Comparison of ENCODE assay signal across 8 cellular contexts in genomic region chr17:47615766-47616424, GRCh38. TPM values are rescaled to one million over a fixed set of nuclear protein-coding genes. Genes with fewer than 3 reads are reported as not detected.
DNase-seq lines count a peak whose midpoint lies in the region; ATAC-seq and TF ChIP-seq lines count a peak whose summit lies in the region.

No MANE protein-coding gene starts in this region.

- no peaks in the 10 kb centered on the region for H3K9me3 Mint-ChIP-seq in activated naive CD4-positive, alpha-beta T cell treated with anti-CD3 and anti-CD28 coated beads, Interleukin-2, amount 50 U/mL, for 72 hours
- H3K9me3 Mint-ChIP-seq in activated naive CD4-positive, alpha-beta T cell treated with anti-CD3 and anti-CD28 coated beads for 36 hours, result no peaks in the 10 kb centered on the region
- no peaks in the 10 kb centered on the region for H3K9me3 Mint-ChIP-seq in activated B cell treated with CpG ODN at 0.5 μM for 24 hours

- no peak overlapping the region for H3K27ac ChIP-seq in left ventricle myocardium inferior (replicated peaks)
- no peak overlapping the region for H3K27ac ChIP-seq in smooth muscle cell (ENCODE audit: low read depth)

- H3K9ac ChIP-seq in smooth muscle cell (ENCODE audit: low read depth), result no peak overlapping the region

- 85% methylated on average over 8 of the region's 8 CpGs for WGBS in smooth muscle cell (ENCODE audit: low lambda C conversion rate)

- peaks cover 11% of the 10 kb centered on the region for H3K4me1 Mint-ChIP-seq in activated naive CD4-positive, alpha-beta T cell treated with anti-CD3 and anti-CD28 coated beads for 36 hours (ENCODE audit: low read depth)
- H3K4me1 Mint-ChIP-seq in activated B cell treated with CpG ODN at 0.5 μM for 24 hours, result no peaks in the 10 kb centered on the region

- H3K27ac Mint-ChIP-seq in activated naive CD4-positive, alpha-beta T cell treated with anti-CD3 and anti-CD28 coated beads, Interleukin-2, amount 50 U/mL, for 72 hours, result peak overlapping the region; percentile 73 to 86
- no peak overlapping the region for H3K27ac Mint-ChIP-seq in activated naive CD4-positive, alpha-beta T cell treated with anti-CD3 and anti-CD28 coated beads for 36 hours
- no peak overlapping the region for H3K27ac Mint-ChIP-seq in activated B cell treated with CpG ODN at 0.5 μM for 24 hours

- peak in 1 of 2 donors; percentile 42 for ATAC-seq in activated naive CD4-positive, alpha-beta T cell treated with anti-CD3 and anti-CD28 coated beads, Interleukin-2, amount 50 U/mL, for 72 hours
- peak; percentile 47 for ATAC-seq in activated B cell treated with CpG ODN at 0.5 μM for 24 hours (ENCODE audit: low read depth)

- H3K79me2 ChIP-seq in smooth muscle cell (ENCODE audit: low read depth), result no peaks in the 10 kb centered on the region

- no peaks in the 10 kb centered on the region for H3K27me3 Mint-ChIP-seq in activated naive CD4-positive, alpha-beta T cell treated with anti-CD3 and anti-CD28 coated beads for 36 hours (ENCODE audit: low read depth)
- no peaks in the 10 kb centered on the region for H3K27me3 Mint-ChIP-seq in activated B cell treated with CpG ODN at 0.5 μM for 24 hours

- peak; percentile 60 for TF ChIP-seq CTCF in activated B cell treated with CpG ODN at 0.5 μM for 24 hours (IDR thresholded peaks at IDR 0.05)
- peak; percentile 79 for TF ChIP-seq CTCF in left ventricle myocardium inferior (IDR thresholded peaks at IDR 0.05; ENCODE audit: borderline replicate concordance)
- peak; percentile 72 for TF ChIP-seq CTCF in smooth muscle cell (IDR thresholded peaks at IDR 0.05; ENCODE audit: borderline replicate concordance, insufficient read depth, poor library complexity, severe bottlenecking)

- H3K4me3 Mint-ChIP-seq in activated naive CD4-positive, alpha-beta T cell treated with anti-CD3 and anti-CD28 coated beads for 36 hours, result no peak overlapping the region
- H3K4me3 Mint-ChIP-seq in activated B cell treated with CpG ODN at 0.5 μM for 24 hours, result no peak overlapping the region

- no peak for DNase-seq in activated naive CD4-positive, alpha-beta T cell treated with anti-CD3 and anti-CD28 coated beads, Interleukin-2, amount 50 U/mL, for 72 hours (ENCODE audit: low spot score in 2 of 2)
- no peak for DNase-seq in activated naive CD4-positive, alpha-beta T cell treated with anti-CD3 and anti-CD28 coated beads for 36 hours
- DNase-seq in NCI-H1694 (lab: John Stamatoyannopoulos, UW) (peak; percentile 72), activated B cell treated with CpG ODN at 0.5 μM for 24 hours (no peak), left ventricle myocardium inferior (no peak), smooth muscle cell (lab: John Stamatoyannopoulos, UW; ENCODE audit: unreplicated experiment) (no peak), MG63 (no peak)
- DNase-seq in stimulated activated CD4-positive, alpha-beta T cell treated with anti-CD3 and anti-CD28 coated beads, Interleukin-4, amount 100 ng/mL, for 4 hours, result no peak

- H4K20me1 ChIP-seq in smooth muscle cell (ENCODE audit: low read depth), result peaks cover 15% of the 10 kb centered on the region

- H3K4me2 ChIP-seq in smooth muscle cell, result no peak overlapping the region

- H3K36me3 ChIP-seq in left ventricle myocardium inferior, result peaks cover 86% of the 10 kb centered on the region
- H3K36me3 ChIP-seq in smooth muscle cell (ENCODE audit: low read depth), result peaks cover 10% of the 10 kb centered on the region
- peaks cover 74% of the 10 kb centered on the region for H3K36me3 ChIP-seq in MG63

- intact Hi-C loops in activated naive CD4-positive, alpha-beta T cell treated with anti-CD3 and anti-CD28 coated beads for 36 hours (cut with micrococcal nuclease), result loop anchor here (1.0 to 5.0 kb wide), 4 partner anchors 114 to 387 kb away; no protein-coding TSS in a partner anchor
- intact Hi-C loops in activated B cell treated with CpG ODN at 0.5 μM for 24 hours (cut with micrococcal nuclease) (loop anchor here (1.0 to 10.0 kb wide), 5 partner anchors 293 to 673 kb away; partner anchors contain the start of gene EFCAB13), left ventricle myocardium inferior (cut with micrococcal nuclease) (loop anchor here (10.0 kb wide), 1 partner anchor 381 kb away; no protein-coding TSS in a partner anchor)

- no peaks in the 10 kb centered on the region for H3K27me3 ChIP-seq in left ventricle myocardium inferior (ENCODE audit: low read depth)
- no peaks in the 10 kb centered on the region for H3K27me3 ChIP-seq in smooth muscle cell (ENCODE audit: low read depth)
- no peaks in the 10 kb centered on the region for H3K27me3 ChIP-seq in MG63

- POLR2A ChIA-PET in activated B cell treated with CpG ODN at 0.5 μM for 24 hours (lab: Charles Lee), result interaction anchor here (0.7 to 1.4 kb wide), 3 partner anchors 33 to 123 kb away, joined by 4 to 6 read pairs (median 4); partner anchors contain the start of gene KPNB1

- H3K36me3 Mint-ChIP-seq in activated naive CD4-positive, alpha-beta T cell treated with anti-CD3 and anti-CD28 coated beads, Interleukin-2, amount 50 U/mL, for 72 hours, result peaks cover 15 to 30% of the 10 kb centered on the region in 2 donors
- peaks cover 18% of the 10 kb centered on the region for H3K36me3 Mint-ChIP-seq in activated naive CD4-positive, alpha-beta T cell treated with anti-CD3 and anti-CD28 coated beads for 36 hours (ENCODE audit: low read depth)
- H3K36me3 Mint-ChIP-seq in activated B cell treated with CpG ODN at 0.5 μM for 24 hours (ENCODE audit: low read depth), result peaks cover 57% of the 10 kb centered on the region

- no peak overlapping the region for H3K4me3 ChIP-seq in left ventricle myocardium inferior
- no peak overlapping the region for H3K4me3 ChIP-seq in smooth muscle cell
- no peak overlapping the region for H3K4me3 ChIP-seq in MG63

- H3F3A ChIP-seq in smooth muscle cell (ENCODE audit: low read depth), result peaks cover 33% of the 10 kb centered on the region

- H3K9me3 ChIP-seq in left ventricle myocardium inferior (replicated peaks) (no peaks in the 10 kb centered on the region), smooth muscle cell (replicated peaks; ENCODE audit: low read depth) (no peaks in the 10 kb centered on the region), MG63 (no peaks in the 10 kb centered on the region)

- CTCF ChIA-PET in activated naive CD4-positive, alpha-beta T cell treated with anti-CD3 and anti-CD28 coated beads for 36 hours (lab: Charles Lee), result interaction anchor here (0.6 to 3.3 kb wide), 24 partner anchors 9 to 347 kb away, joined by 3 to 17 read pairs (median 4); no protein-coding TSS in a partner anchor
- CTCF ChIA-PET in activated B cell treated with CpG ODN at 0.5 μM for 24 hours (lab: Charles Lee), result interaction anchor here (0.7 to 2.2 kb wide), 15 partner anchors 9 to 674 kb away, joined by 3 to 8 read pairs (median 4); partner anchors contain the start of gene KPNB1

- peaks cover 28% of the 10 kb centered on the region for H3K4me1 ChIP-seq in left ventricle myocardium inferior
- no peaks in the 10 kb centered on the region for H3K4me1 ChIP-seq in smooth muscle cell (ENCODE audit: low read depth)

- no peak overlapping the region for H2AFZ ChIP-seq in smooth muscle cell (ENCODE audit: low read depth)

RNA-seq across cellular contexts. Expression of gene KPNB1, which starts 33.8 kb away (rescaled TPM):
- 100 to 1,000 TPM; 560 to 601 TPM for total RNA-seq in activated naive CD4-positive, alpha-beta T cell treated with anti-CD3 and anti-CD28 coated beads, Interleukin-2, amount 50 U/mL, for 72 hours
- total RNA-seq in activated naive CD4-positive, alpha-beta T cell treated with anti-CD3 and anti-CD28 coated beads for 36 hours, result 100 to 1,000 TPM; 602 to 614 TPM
- 361 and 365 TPM in 2 replicates for total RNA-seq in activated B cell treated with CpG ODN at 0.5 μM for 24 hours
- 173 TPM for total RNA-seq in left ventricle myocardium inferior
- 242 and 245 TPM in 2 replicates for total RNA-seq in smooth muscle cell
- 78.8 and 83.0 TPM in 2 replicates for polyA plus RNA-seq in smooth muscle cell
- total RNA-seq in MG63 (2014; rRNA removed; shearing (Covaris generic); ENCODE audit: low replicate concordance), result 202 and 291 TPM in 2 replicates

Comparison
In these comparisons a context has a peak if more than half of its experiments do, and no peak if none do; other contexts are left out.
1. H3K27ac Mint-ChIP-seq: peak in activated naive CD4-positive, alpha-beta T cell treated with anti-CD3 and anti-CD28 coated beads, Interleukin-2, amount 50 U/mL, for 72 hours (2 of 2); none in activated naive CD4-positive, alpha-beta T cell treated with anti-CD3 and anti-CD28 coated beads for 36 hours (single experiment) and activated B cell treated with CpG ODN at 0.5 μM for 24 hours (single experiment).
2. Peak in every context shown above with its lines, with median percentiles within 50 percentile points of each other: CTCF ChIP-seq.